In genomic region chr12:49198431-49199155, GRCh38 we compare ENCODE assay signal across 8 cellular contexts. TPM values are rescaled to one million over a fixed set of nuclear protein-coding genes. Genes with fewer than 3 reads are reported as not detected.
DNase-seq lines count a peak whose midpoint lies in the region; ATAC-seq and TF ChIP-seq lines count a peak whose summit lies in the region.

No MANE protein-coding gene starts in this region.

- H3K4me1 ChIP-seq in neuron (ENCODE audit: insufficient read depth, low read length) (peaks cover 65% of the 10 kb centered on the region), testis (peaks cover 20% of the 10 kb centered on the region)

- no peak for ATAC-seq in HG02571 (IDR thresholded peaks at IDR 0.05; ENCODE audit: unreplicated experiment)
- no peak for ATAC-seq in HG03432 (IDR thresholded peaks at IDR 0.05; ENCODE audit: unreplicated experiment)
- no peak for ATAC-seq in HG02588 (IDR thresholded peaks at IDR 0.05; ENCODE audit: unreplicated experiment)

- no peaks in the 10 kb centered on the region for H3K9me3 ChIP-seq in neuron (ENCODE audit: low read length)
- H3K9me3 ChIP-seq in testis = no peaks in the 10 kb centered on the region

- intact Hi-C loops in testis (cut with DNase I; ENCODE audit: low total_unique reads) = no loop called here

- peak; percentile 84 for DNase-seq in GM04504 (ENCODE audit: low read depth)
- peak; percentile 75 for DNase-seq in NCI-H446 treated with DMSO at 0.1 percent for 48 hours (lab: John Stamatoyannopoulos, UW)
- DNase-seq in epithelial cell of esophagus (ENCODE audit: low read depth) = peak; percentile 35
- no peak for DNase-seq in testis

- H2AFZ ChIP-seq in neuron (ENCODE audit: low read depth, low read length) = no peak overlapping the region

- H3K36me3 ChIP-seq in neuron (ENCODE audit: insufficient read depth, low read length) (no peaks in the 10 kb centered on the region), testis (ENCODE audit: low read depth, missing control alignments) (no peaks in the 10 kb centered on the region)

- no peaks in the 10 kb centered on the region for H3K27me3 ChIP-seq in neuron (ENCODE audit: insufficient read depth, low read length)
- no peaks in the 10 kb centered on the region for H3K27me3 ChIP-seq in testis

- H3K4me3 ChIP-seq in epithelial cell of esophagus (ENCODE audit: low read length) (no peak overlapping the region), neuron (ENCODE audit: low read length) (peak overlapping the region; percentile 37), testis (no peak overlapping the region)

- 77 to 80% methylated on average over 11 of the region's 11 CpGs for WGBS in testis, 2 donors

- no peak for TF ChIP-seq CTCF in epithelial cell of esophagus (IDR thresholded peaks at IDR 0.05; ENCODE audit: insufficient read depth, low read depth, low read length, missing control alignments)
- no peak for TF ChIP-seq CTCF in testis (IDR thresholded peaks at IDR 0.05)

- TF ChIP-seq POLR2A in testis (IDR thresholded peaks at IDR 0.05) = no peak

- H3K27ac ChIP-seq in testis = no peak overlapping the region

RNA-seq across cellular contexts. Expression of gene TUBA1A, which starts 9.7 kb away (rescaled TPM):
- total RNA-seq in testis = 100 to 1,000 TPM; 156 to 269 TPM
- polyA plus RNA-seq in testis (ENCODE audit: insufficient read depth, low read depth, low replicate concordance) = 282 TPM
